In the genomic region with DNA sequence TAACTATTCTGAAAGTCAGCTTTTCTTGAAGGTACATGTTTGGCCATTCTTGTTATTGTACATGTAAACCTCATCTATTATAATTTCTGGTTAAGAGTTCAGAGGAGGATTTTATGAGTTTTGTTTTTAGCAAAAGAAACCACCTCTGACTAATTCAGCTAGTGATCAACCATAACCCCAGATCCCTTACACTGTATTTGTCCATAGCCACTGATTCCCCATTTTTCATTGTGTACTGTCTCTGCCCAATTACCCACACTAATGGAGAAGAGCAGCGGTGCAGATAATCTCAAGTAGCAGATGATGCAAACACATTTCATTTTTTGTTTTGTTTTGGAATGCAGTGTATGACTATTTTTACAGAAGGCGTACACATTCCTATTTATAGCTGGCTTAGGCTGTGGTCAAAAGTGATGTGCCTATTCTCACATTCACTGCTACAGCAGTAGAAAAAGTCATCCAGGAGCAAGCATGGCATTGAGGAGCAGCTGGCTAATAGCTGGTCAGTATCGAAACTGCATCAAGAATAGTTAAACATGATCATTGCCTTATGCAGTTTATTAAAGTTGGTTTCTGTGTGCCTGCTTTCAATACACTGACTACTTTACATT, we compare ENCODE assay signal across 11 cellular contexts.
A peak's percentile ranks its signal among the peaks of the same experiment; 100 is the strongest.
DNase-seq lines count a peak whose midpoint lies in the region; ATAC-seq and TF ChIP-seq lines count a peak whose summit lies in the region.
"Had no signal": no experiment of that assay in that cellular context is flagged by ENCODE, and none has a peak within 500 bp of the region (broad histone marks: within the 10 kb centered on the region; RNA-seq: fewer than 3 reads in every experiment).

No MANE protein-coding gene starts in this region.

- ATAC-seq in heart left ventricle (peak in 3 of 4 donors; percentile 61 to 66 (median 64)), HG02870 (IDR thresholded peaks at IDR 0.05; ENCODE audit: unreplicated experiment) (peak; percentile 81)
- ATAC-seq: naive thymus-derived CD4-positive, alpha-beta T cell had no signal

- no peak for DNase-seq in heart left ventricle
- no peak for DNase-seq in left ventricle myocardium inferior
- DNase-seq in MV-4-11 (lab: John Stamatoyannopoulos, UW) = peak; percentile 50
- no peak for DNase-seq in GM19238 (ENCODE audit: insufficient read length, low spot score)
- DNase-seq in activated effector memory CD4-positive, alpha-beta T cell treated with Interleukin-2 at 50 U/mL for 16 hours = no peak
- DNase-seq in islet precursor cell = no peak
- no peak for DNase-seq in NCI-H2029 (lab: John Stamatoyannopoulos, UW)
- DNase-seq: activated CD4-positive, CD25-positive, alpha-beta regulatory T cell; naive thymus-derived CD4-positive, alpha-beta T cell; stimulated activated naive CD4-positive, alpha-beta T cell had no signal

- no peaks in the 10 kb centered on the region for H3K27me3 ChIP-seq in heart left ventricle
- H3K27me3 ChIP-seq in left ventricle myocardium inferior (ENCODE audit: low read depth) = no peaks in the 10 kb centered on the region

- TF ChIP-seq CTCF in heart left ventricle (IDR thresholded peaks at IDR 0.05) (no peak), left ventricle myocardium inferior (IDR thresholded peaks at IDR 0.05; ENCODE audit: borderline replicate concordance) (no peak)

- no peak overlapping the region for H3K4me3 ChIP-seq in heart left ventricle
- H3K4me3 ChIP-seq in left ventricle myocardium inferior = no peak overlapping the region

- 32 to 49% (median 43%) methylated on average over 3 of the region's 3 CpGs for WGBS in heart left ventricle, 4 donors

- peaks cover 0 to 15% (median 0%) of the 10 kb centered on the region in 12 donors for H3K4me1 ChIP-seq in heart left ventricle
- H3K4me1 ChIP-seq in left ventricle myocardium inferior = peaks cover 15% of the 10 kb centered on the region

- intact Hi-C loops in heart left ventricle (cut with DNase I) (no loop called here), left ventricle myocardium inferior (cut with micrococcal nuclease) (no loop called here)

- H3K27ac ChIP-seq in heart left ventricle (no peak overlapping the region), left ventricle myocardium inferior (replicated peaks) (no peak overlapping the region)

- no peaks in the 10 kb centered on the region for H3K36me3 ChIP-seq in heart left ventricle
- no peaks in the 10 kb centered on the region for H3K36me3 ChIP-seq in left ventricle myocardium inferior

- TF ChIP-seq POLR2A in heart left ventricle (IDR thresholded peaks at IDR 0.05) = no peak

- H3K9me3 ChIP-seq in heart left ventricle (no peaks in the 10 kb centered on the region), left ventricle myocardium inferior (replicated peaks) (no peaks in the 10 kb centered on the region)
